ENCODE assay signal across 25 cellular contexts in genomic region chr17:60970741-60971140, GRCh38.
DNase-seq lines count a peak whose midpoint lies in the region; ATAC-seq, FAIRE-seq and TF ChIP-seq lines count a peak whose summit lies in the region.
"Had no signal": no experiment of that assay in that cellular context is flagged by ENCODE, and none has a peak within 500 bp of the region (broad histone marks: within the 10 kb centered on the region; RNA-seq: fewer than 3 reads in every experiment).

No MANE protein-coding gene starts in this region.

- no peaks in the 10 kb centered on the region for H3K4me1 ChIP-seq in HepG2 (ENCODE audit: insufficient read depth, low read length)
- H3K4me1 ChIP-seq in right lobe of liver = peaks cover 0 to 3% (median 0%) of the 10 kb centered on the region in 4 donors
- no peaks in the 10 kb centered on the region for H3K4me1 ChIP-seq in IMR-90 (ENCODE audit: control insufficient read depth, insufficient read depth, low read length)
- H3K4me1 ChIP-seq: Caco-2 had no signal

- no peak overlapping the region for H2BK5ac ChIP-seq in IMR-90 (ENCODE audit: low read depth, low read length, poor library complexity, severe bottlenecking)

- no peaks in the 10 kb centered on the region for H3K27me3 Mint-ChIP-seq in neural crest cell (ENCODE audit: low read depth)

- TF ChIP-seq RAD21 in HepG2 (CRISPR knock-in tag; IDR thresholded peaks at IDR 0.05) (no peak), IMR-90 (IDR thresholded peaks at IDR 0.05; ENCODE audit: low read length) (no peak)

- TF ChIP-seq CTCF in HepG2 (CRISPR knock-in tag; IDR thresholded peaks at IDR 0.05) (no peak), right lobe of liver (IDR thresholded peaks at IDR 0.05) (no peak), IMR-90 (conservative IDR thresholded peaks at IDR 0.05; ENCODE audit: low read depth, low read length) (no peak), neural crest cell (conservative IDR thresholded peaks at IDR 0.05) (no peak)

- H3K4ac ChIP-seq in IMR-90 (ENCODE audit: low read depth, low read length) = peak overlapping the region; percentile 46

- TF ChIP-seq POLR2A in HepG2 (IDR thresholded peaks at IDR 0.05; ENCODE audit: insufficient read depth in 1 of 2, low read depth in 2 of 2, low read length in 2 of 2) = no peak
- TF ChIP-seq POLR2A in right lobe of liver (IDR thresholded peaks at IDR 0.05) = no peak
- no peak for TF ChIP-seq POLR2A in H54 (IDR thresholded peaks at IDR 0.05; ENCODE audit: low read depth, low read length)
- no peak for TF ChIP-seq POLR2A in IMR-90 (IDR thresholded peaks at IDR 0.05; ENCODE audit: low read depth, low read length)

- no peak for TF ChIP-seq EP300 in HepG2 (IDR thresholded peaks at IDR 0.05; ENCODE audit: low read depth in 2 of 2, low read length in 2 of 2)
- no peak for TF ChIP-seq EP300 in HepG2 (CRISPR knock-in tag; IDR thresholded peaks at IDR 0.05; ENCODE audit: borderline replicate concordance)

- H3K14ac ChIP-seq in IMR-90 (replicated peaks; ENCODE audit: low read depth, low read length) = no peak overlapping the region

- H3K9ac ChIP-seq in HepG2 (ENCODE audit: insufficient read depth, low read depth, low read length) (no peak overlapping the region), IMR-90 (ENCODE audit: low read depth, low read length) (no peak overlapping the region)
- H3K9ac ChIP-seq: BLaER1 had no signal

- no peaks in the 10 kb centered on the region for H3K27me3 ChIP-seq in HepG2 (ENCODE audit: control insufficient read depth in 1 of 2, insufficient read depth in 2 of 2, low read length in 2 of 2)
- H3K27me3 ChIP-seq in right lobe of liver = no peaks in the 10 kb centered on the region
- H3K27me3 ChIP-seq in IMR-90 (ENCODE audit: control insufficient read depth, insufficient read depth, low read length) = no peaks in the 10 kb centered on the region
- H3K27me3 ChIP-seq: BE2C, BLaER1 had no signal

- H2AK9ac ChIP-seq in IMR-90 (replicated peaks; ENCODE audit: low read depth, low read length, poor library complexity) = no peak overlapping the region

- dilution Hi-C loops in IMR-90 (cut with HindIII; ENCODE audit: low sequenced_read_pairs, unreplicated experiment) = no loop called here

- H3K36me3 Mint-ChIP-seq in neural crest cell (ENCODE audit: low read depth) = peaks cover 30% of the 10 kb centered on the region
- H3K36me3 Mint-ChIP-seq: CD14-positive monocyte had no signal

- no peak overlapping the region for H3K23ac ChIP-seq in IMR-90 (ENCODE audit: low read depth, low read length)

- no peak overlapping the region for H2BK120ac ChIP-seq in IMR-90 (ENCODE audit: low read depth, low read length)

- peaks cover 8 to 12% of the 10 kb centered on the region in 2 experiments; a peak in 2 of 4 replicates for H3K79me1 ChIP-seq in IMR-90 (ENCODE audit: low read depth in 1 of 2, low read length in 2 of 2)

- intact Hi-C loops in HepG2 (cut with micrococcal nuclease; ENCODE audit: unreplicated experiment) = loop anchor here (2.0 to 10.0 kb wide), 3 partner anchors 250 to 614 kb away; no protein-coding TSS in a partner anchor
- intact Hi-C loops in right lobe of liver (cut with DNase I) = no loop called here
- intact Hi-C loops in IMR-90 (cut with micrococcal nuclease) = loop anchor here (2.0 to 5.0 kb wide), 3 partner anchors 30 to 582 kb away; no protein-coding TSS in a partner anchor

- 0 out of 2 replicates have a peak overlapping the region, but pooled peaks have one; percentile 29 for H2BK20ac ChIP-seq in IMR-90 (ENCODE audit: low read depth, low read length)

- no peak overlapping the region for H3K18ac ChIP-seq in IMR-90 (ENCODE audit: low read depth, low read length)

- H3K79me2 ChIP-seq in HepG2 (ENCODE audit: insufficient read depth, low read length) = no peaks in the 10 kb centered on the region

- CTCF ChIA-PET in HepG2 (lab: Yijun Ruan, JAX; ENCODE audit: low intra/inter-chr PET ratio, low total read pairs) = interaction anchor here (1.9 kb wide), 1 partner anchor 439 kb away, joined by 13 read pairs; no protein-coding TSS in a partner anchor
- CTCF ChIA-PET in IMR-90 (lab: Yijun Ruan, JAX) = interaction anchor here (1.0 to 1.3 kb wide), 4 partner anchors 10 to 250 kb away, joined by 3 to 4 read pairs (median 3); no protein-coding TSS in a partner anchor

- H3K56ac ChIP-seq in IMR-90 (ENCODE audit: extremely low read depth, insufficient read depth, low read length) = no peak overlapping the region

- ATAC-seq in HepG2 = no peak
- no peak for ATAC-seq in right lobe of liver
- no peak for ATAC-seq in IMR-90 (ENCODE audit: low read depth)
- ATAC-seq in HG02981 (IDR thresholded peaks at IDR 0.05; ENCODE audit: unreplicated experiment) = no peak
- ATAC-seq: CD8-positive, alpha-beta T cell; GM12878 had no signal

- no peaks in the 10 kb centered on the region for H4K20me1 ChIP-seq in HepG2 (ENCODE audit: insufficient read depth, low read length)
- H4K20me1 ChIP-seq in IMR-90 (ENCODE audit: insufficient read depth, low read length) = no peaks in the 10 kb centered on the region
- H4K20me1 ChIP-seq: BLaER1 had no signal

- FAIRE-seq in HepG2 (lab: Jason Lieb, UNC) = no peak
- peak; percentile 11 for FAIRE-seq in H54 (lab: Jason Lieb, UNC)
- FAIRE-seq: D721Med, GM12878, GM12892, GM18507 had no signal

- H3K27ac ChIP-seq in HepG2 (ENCODE audit: extremely low read length, insufficient read depth, low read length) (no peak overlapping the region), right lobe of liver (no peak overlapping the region), IMR-90 (ENCODE audit: insufficient read depth, low read length) (no peak overlapping the region)
- H3K27ac ChIP-seq: 22Rv1, BLaER1 had no signal

- BruUV-seq in HepG2 (replicated peaks; lab: Mats Ljungman, UMichigan) (no TSS peak), IMR-90 (replicated peaks; lab: Mats Ljungman, UMichigan) (no TSS peak)

- H2AFZ ChIP-seq in HepG2 (ENCODE audit: low read length) = no peak overlapping the region
- H2AFZ ChIP-seq in IMR-90 (replicated peaks; ENCODE audit: low read length, poor library complexity) = no peak overlapping the region

- H3K4me1 Mint-ChIP-seq in neural crest cell = peaks cover 10% of the 10 kb centered on the region
- H3K4me1 Mint-ChIP-seq: CD14-positive monocyte had no signal

- H4K5ac ChIP-seq in IMR-90 (ENCODE audit: low read depth, low read length) = no peak overlapping the region

- H3K4me2 ChIP-seq in HepG2 (ENCODE audit: low read depth, low read length) (no peak overlapping the region), IMR-90 (ENCODE audit: low read depth, low read length) (no peak overlapping the region)
- H3K4me2 ChIP-seq: BLaER1 had no signal

- peak overlapping the region; percentile 31 for H3K27ac Mint-ChIP-seq in neural crest cell (ENCODE audit: unreplicated experiment)
- H3K27ac Mint-ChIP-seq: CD14-positive monocyte; CD4-positive, alpha-beta T cell; CD8-positive, alpha-beta T cell had no signal

- H3K9me1 ChIP-seq in IMR-90 (ENCODE audit: insufficient read depth, low read length) = no peaks in the 10 kb centered on the region

- H2AK5ac ChIP-seq in IMR-90 (ENCODE audit: low read depth, low read length) = peak overlapping the region; percentile 30; the same call in 1 of the 2 replicates

- no peak overlapping the region for H3K4me3 Mint-ChIP-seq in neural crest cell
- H3K4me3 Mint-ChIP-seq: CD14-positive monocyte; CD4-positive, alpha-beta T cell; CD8-positive, alpha-beta T cell had no signal

- H3K9me3 ChIP-seq in HepG2 (ENCODE audit: low read length) = no peaks in the 10 kb centered on the region
- H3K9me3 ChIP-seq in right lobe of liver = no peaks in the 10 kb centered on the region
- peaks cover 3% of the 10 kb centered on the region for H3K9me3 ChIP-seq in IMR-90 (ENCODE audit: control insufficient read depth, insufficient read depth, low read length)
- H3K9me3 ChIP-seq: BE2C, BLaER1 had no signal

- no peak overlapping the region; the same call in 1 of the 2 replicates for H4K91ac ChIP-seq in IMR-90 (ENCODE audit: insufficient read depth, low read depth, low read length)

- no peak overlapping the region for H3K4me3 ChIP-seq in HepG2 (replicated peaks in 1 of 3; ENCODE audit: insufficient read depth in 1 of 3, low read depth in 2 of 3, low read length in 3 of 3)
- no peak overlapping the region for H3K4me3 ChIP-seq in right lobe of liver
- H3K4me3 ChIP-seq in IMR-90 (ENCODE audit: insufficient read depth, low read depth, low read length) = no peak overlapping the region
- H3K4me3 ChIP-seq: BLaER1, GM12878 had no signal

- in situ Hi-C loops in HepG2 (cut with HindIII; ENCODE audit: extremely low pct_ligation_motif_present, low pct_unique_long_range_greater_than_20kb) (loop anchor here (10.0 kb wide), 1 partner anchor 604 kb away; no protein-coding TSS in a partner anchor), IMR-90 (cut with MboI; ENCODE audit: low sequenced_read_pairs) (no loop called here)

- H3K36me3 ChIP-seq in HepG2 (replicated peaks in 1 of 2; ENCODE audit: control insufficient read depth in 1 of 2, insufficient read depth in 2 of 2, low read length in 2 of 2) (no peaks in the 10 kb centered on the region), right lobe of liver (no peaks in the 10 kb centered on the region), IMR-90 (ENCODE audit: control insufficient read depth, insufficient read depth, low read length) (no peaks in the 10 kb centered on the region)
- H3K36me3 ChIP-seq: BE2C, BLaER1 had no signal

- peak overlapping the region in 1 of 2 experiments; percentile 28; a peak in 1 of 4 replicates for H4K8ac ChIP-seq in IMR-90 (ENCODE audit: low read depth in 2 of 2, low read length in 2 of 2)

- DNase-seq in HepG2 (ENCODE audit: low spot score) = no peak
- DNase-seq in right lobe of liver = no peak
- no peak for DNase-seq in H54 (ENCODE audit: insufficient read length, low spot score)
- no peak for DNase-seq in IMR-90
- DNase-seq in neural crest cell (ENCODE audit: low read depth, low spot score) = no peak
- no peak for DNase-seq in DMS53 treated with DMSO at 0.1 percent for 48 hours (lab: John Stamatoyannopoulos, UW; ENCODE audit: unreplicated experiment)
- no peak for DNase-seq in globus pallidus (ENCODE audit: low spot score)
- DNase-seq: BE2C; C1 segment of cervical spinal cord; Caco-2; Calu3; CD4-positive, alpha-beta T cell; CD8-positive, alpha-beta T cell; DMS79; DND-41; EL; GDM1 had no signal

- H2BK15ac ChIP-seq in IMR-90 (ENCODE audit: low read depth, low read length) = no peak overlapping the region

- H3K9me3 Mint-ChIP-seq in neural crest cell = peaks cover 27% of the 10 kb centered on the region

- POLR2A ChIA-PET in HepG2 (lab: Yijun Ruan, JAX) (no interaction called here), IMR-90 (lab: Charles Lee; ENCODE audit: unreplicated experiment) (no interaction called here)

TF ChIP-seq in HepG2, 621 proteins besides CTCF, POLR2A, EP300 and RAD21 (continues in another document):
- no peak for TF ChIP-seq ZNF629 (CRISPR knock-in tag; conservative IDR thresholded peaks at IDR 0.05)

TF ChIP-seq in IMR-90, 13 proteins besides CTCF, POLR2A, EP300 and RAD21 (continues in another document):
- no peak for TF ChIP-seq CEBPB (IDR thresholded peaks at IDR 0.05; ENCODE audit: low read depth, low read length)
- no peak for TF ChIP-seq MXI1 (IDR thresholded peaks at IDR 0.05; ENCODE audit: borderline replicate concordance, low read depth, low read length)

Comparison
In these comparisons a context has a peak if more than half of its experiments do, and no peak if none do; other contexts are left out.
1. intact Hi-C loops: an anchor here in HepG2 (2.0 to 10.0 kb wide) and IMR-90 (2.0 to 5.0 kb wide); none called in right lobe of liver.